ENCODE assay signal across 30 cellular contexts in genomic region chr1:85624361-85624760, GRCh38. TPM values are rescaled to one million over a fixed set of nuclear protein-coding genes. Genes with fewer than 3 reads are reported as not detected.
"Had no signal": no experiment of that assay in that cellular context is flagged by ENCODE, and none has a peak within 500 bp of the region (broad histone marks: within the 10 kb centered on the region; RNA-seq: fewer than 3 reads in every experiment).

No MANE protein-coding gene starts in this region.

- H3K36me3 ChIP-seq: colonic mucosa, lower lobe of right lung, neutrophil, right lobe of liver, thoracic aorta, upper lobe of left lung, uterus had no signal

- H3K4me1 Mint-ChIP-seq: stimulated activated naive B cell treated with anti-CD40 and anti-IgM and Interleukin-4, amounts not matched to agents 10 μg/mL and 1 μg/mL and 100 μg/mL, for 72 hours had no signal

- H3K9ac ChIP-seq: parathyroid adenoma had no signal

- H2AFZ ChIP-seq: parathyroid adenoma had no signal

- H3K27me3 Mint-ChIP-seq: dendritic cell treated with granulocyte-macrophage colony-stimulating factor and Interleukin-4, amounts not matched to agents 40 ng/mL and 50 ng/mL, for 4 days; naive B cell; natural killer cell treated with Interleukin-12 subunit alpha and Interleukin-12 subunit beta and Interleukin-15 and Interleukin-18, amount 100 ng/mL, for 72 hours; progenitor cell of endocrine pancreas; stimulated activated naive B cell treated with anti-CD40 and anti-IgM and Interleukin-4, amounts not matched to agents 10 μg/mL and 1 μg/mL and 100 μg/mL, for 72 hours; stimulated activated naive CD8-positive, alpha-beta T cell treated with anti-CD3 and anti-CD28 coated beads, Interleukin-15, Interleukin-2, amounts not matched to agents 100 ng/mL and 50 ng/mL, for 24 hours had no signal

- DNase-seq: colonic mucosa; effector memory CD4-positive, alpha-beta T cell; foreskin keratinocyte; heart right ventricle; hippocampal formation; left cardiac atrium; left ventricle myocardium superior; lower lobe of right lung; naive B cell; right lobe of liver; small intestine; stimulated activated CD4-positive, alpha-beta T cell treated with anti-CD3 and anti-CD28 coated beads, Interleukin-15, amount 100 ng/mL, for 24 hours; stimulated activated CD4-positive, alpha-beta T cell treated with anti-CD3 and anti-CD28 coated beads, Interleukin-2, amount 100 ng/mL, for 48 hours; stimulated activated naive B cell treated with anti-CD40 and anti-IgM and Interleukin-4, amounts not matched to agents 10 μg/mL and 1 μg/mL and 100 μg/mL, for 72 hours; upper lobe of left lung; uterus had no signal

- H3K4me3 ChIP-seq: colonic mucosa, esophagus muscularis mucosa, gastroesophageal sphincter, heart right ventricle, lower lobe of right lung, right lobe of liver, thoracic aorta, tibial nerve, upper lobe of left lung, uterus had no signal

- H3K4me1 ChIP-seq: colonic mucosa, foreskin keratinocyte, parathyroid adenoma, tibial nerve, uterus had no signal

- H3K9me3 ChIP-seq: colonic mucosa, neutrophil had no signal

- H3K27ac Mint-ChIP-seq: dendritic cell treated with granulocyte-macrophage colony-stimulating factor and Interleukin-4, amounts not matched to agents 40 ng/mL and 50 ng/mL, for 4 days; natural killer cell treated with Interleukin-12 subunit alpha and Interleukin-12 subunit beta and Interleukin-15 and Interleukin-18, amount 100 ng/mL, for 72 hours; progenitor cell of endocrine pancreas; stimulated activated naive B cell treated with anti-CD40 and anti-IgM and Interleukin-4, amounts not matched to agents 10 μg/mL and 1 μg/mL and 100 μg/mL, for 72 hours had no signal

- ATAC-seq: foreskin keratinocyte; gastroesophageal sphincter; heart right ventricle; left cardiac atrium; left ventricle myocardium superior; lower lobe of right lung; natural killer cell treated with Interleukin-12 subunit alpha and Interleukin-12 subunit beta and Interleukin-15 and Interleukin-18, amount 100 ng/mL, for 72 hours; right lobe of liver; stimulated activated naive B cell treated with anti-CD40 and anti-IgM and Interleukin-4, amounts not matched to agents 10 μg/mL and 1 μg/mL and 100 μg/mL, for 72 hours had no signal

- H3K79me2 ChIP-seq: parathyroid adenoma had no signal

- FAIRE-seq: endothelial cell of umbilical vein, islet of Langerhans, small intestine had no signal

- H3K27me3 ChIP-seq: colonic mucosa, esophagus muscularis mucosa, foreskin keratinocyte, gastroesophageal sphincter, heart right ventricle, neutrophil, right lobe of liver, tibial nerve, upper lobe of left lung, uterus had no signal

- H3K27ac ChIP-seq: colonic mucosa, esophagus muscularis mucosa, foreskin keratinocyte, gastroesophageal sphincter, heart right ventricle, lower lobe of right lung, neutrophil, parathyroid adenoma, right lobe of liver, thoracic aorta, tibial nerve, upper lobe of left lung, uterus had no signal

- H3K4me3 Mint-ChIP-seq: dendritic cell treated with granulocyte-macrophage colony-stimulating factor and Interleukin-4, amounts not matched to agents 40 ng/mL and 50 ng/mL, for 4 days; naive B cell; natural killer cell treated with Interleukin-12 subunit alpha and Interleukin-12 subunit beta and Interleukin-15 and Interleukin-18, amount 100 ng/mL, for 72 hours; neural crest cell; stimulated activated naive B cell treated with anti-CD40 and anti-IgM and Interleukin-4, amounts not matched to agents 10 μg/mL and 1 μg/mL and 100 μg/mL, for 72 hours; stimulated activated naive CD8-positive, alpha-beta T cell treated with anti-CD3 and anti-CD28 coated beads, Interleukin-15, Interleukin-2, amounts not matched to agents 100 ng/mL and 50 ng/mL, for 24 hours had no signal

RNA-seq across cellular contexts. Expression of gene CCN1, which starts 43.8 kb away (rescaled TPM):
- total RNA-seq: mononuclear cell; natural killer cell treated with Interleukin-12 subunit alpha and Interleukin-12 subunit beta and Interleukin-15 and Interleukin-18, amount 100 ng/mL, for 72 hours had no signal
